ENCODE assay signal across 8 cellular contexts in the genomic region with DNA sequence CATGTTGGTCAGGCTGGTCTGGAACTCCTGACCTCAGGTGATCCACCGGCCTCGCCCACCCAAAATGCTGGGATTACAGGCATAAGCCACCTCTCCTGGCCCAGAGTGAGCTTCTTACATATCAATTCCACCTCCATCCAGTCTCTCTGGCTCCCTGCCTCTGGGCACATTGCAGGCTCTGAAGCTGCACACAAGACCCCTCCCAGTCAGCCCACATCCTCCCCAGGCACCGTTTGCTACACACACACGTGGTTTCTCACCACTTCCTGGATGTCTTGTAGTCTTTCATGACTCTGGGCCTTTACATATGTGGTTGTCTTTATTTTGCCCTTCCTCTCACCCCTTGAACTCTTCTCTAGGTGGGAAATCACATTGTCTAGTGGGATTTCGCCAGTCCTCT.
DNase-seq lines count a peak whose midpoint lies in the region; ATAC-seq and TF ChIP-seq lines count a peak whose summit lies in the region.

No MANE protein-coding gene starts in this region.

- TF ChIP-seq CTCF in natural killer cell (IDR thresholded peaks at IDR 0.05) = no peak

- peak; percentile 98 for ATAC-seq in GM18868 (IDR thresholded peaks at IDR 0.05; ENCODE audit: unreplicated experiment)
- ATAC-seq in HG02981 (IDR thresholded peaks at IDR 0.05; ENCODE audit: unreplicated experiment) = peak; percentile 99
- peak; percentile 90 to 96 (median 96) for ATAC-seq in natural killer cell

- H3K36me3 Mint-ChIP-seq in natural killer cell = no peaks in the 10 kb centered on the region

- intact Hi-C loops in natural killer cell (cut with micrococcal nuclease) = loop anchor here (1.0 kb wide), 3 partner anchors 138 to 236 kb away; a partner anchor contains a TSS

- peaks cover 52 to 56% of the 10 kb centered on the region in 2 donors for H3K4me1 Mint-ChIP-seq in natural killer cell

- peak overlapping the region; percentile 89 for H3K4me3 Mint-ChIP-seq in natural killer cell

- no peaks in the 10 kb centered on the region for H3K27me3 Mint-ChIP-seq in natural killer cell (ENCODE audit: low read depth in 2 of 2)

- H3K27ac Mint-ChIP-seq in natural killer cell = peak overlapping the region; percentile 84 to 86

- H3K9me3 Mint-ChIP-seq in natural killer cell = no peaks in the 10 kb centered on the region

- DNase-seq in activated gamma-delta T cell treated with anti-CD3 and anti-CD28 coated beads, Interleukin-2, amount 50 U/mL, for 16 hours (ENCODE audit: low read depth) = peak; percentile 78
- DNase-seq in natural killer cell (peak; percentile 81), ureter (ENCODE audit: low spot score) (peak; percentile 57), inferior parietal cortex (ENCODE audit: extremely low spot score) (no peak), SHP77 (lab: John Stamatoyannopoulos, UW) (no peak)

- TF ChIP-seq POLR2A in Raji (IDR thresholded peaks at IDR 0.05; ENCODE audit: insufficient read depth, low read depth, low read length) = peak; percentile 42; the same call in 1 of the 2 replicates

Comparison
In these comparisons a context has a peak if more than half of its experiments do, and no peak if none do; other contexts are left out.
1. DNase-seq: peak in activated gamma-delta T cell treated with anti-CD3 and anti-CD28 coated beads, Interleukin-2, amount 50 U/mL, for 16 hours (single experiment), natural killer cell (single experiment) and ureter (single experiment); none in inferior parietal cortex (single experiment) and SHP77 (0 of 2).
2. Peak in every context shown above with its lines, with median percentiles within 50 percentile points of each other: ATAC-seq.